In the genomic region with DNA sequence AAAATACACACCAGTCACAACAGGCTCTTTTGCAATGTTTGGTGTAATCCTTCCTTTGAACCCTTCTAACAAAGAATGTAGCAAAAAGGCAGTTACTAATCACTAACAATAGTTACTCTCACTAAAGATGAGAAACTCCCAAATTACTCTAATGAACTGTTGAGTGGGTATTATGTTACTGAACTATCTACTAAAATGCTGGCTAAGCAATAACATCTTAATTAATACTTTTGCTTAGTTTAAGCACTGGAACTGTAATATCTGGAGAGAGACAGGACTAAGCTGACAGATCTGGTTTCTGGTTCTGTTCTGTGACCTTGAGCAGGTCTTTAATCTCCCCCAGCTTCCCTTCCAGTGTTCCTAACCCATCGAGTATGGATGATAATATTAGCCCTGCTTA, we compare ENCODE assay signal across 2 cellular contexts.
TF ChIP-seq lines count a peak whose summit lies in the region.

No MANE protein-coding gene starts in this region.

TF ChIP-seq in A549, 52 proteins besides CTCF, POLR2A, EP300 and RAD21 (continued from another document):
- TF ChIP-seq MAFK (IDR thresholded peaks at IDR 0.05; ENCODE audit: partially characterized antibody), result peak; percentile 75

TF ChIP-seq in IMR-90, 13 proteins besides CTCF, POLR2A, EP300 and RAD21 (continued from another document):
- TF ChIP-seq CHD1 (IDR thresholded peaks at IDR 0.05; ENCODE audit: low read depth, low read length) (no peak), FOS (IDR thresholded peaks at IDR 0.05; ENCODE audit: low read depth, low read length) (no peak)
